Comparison of ENCODE assay signal across 1 cellular context in the genomic region with DNA sequence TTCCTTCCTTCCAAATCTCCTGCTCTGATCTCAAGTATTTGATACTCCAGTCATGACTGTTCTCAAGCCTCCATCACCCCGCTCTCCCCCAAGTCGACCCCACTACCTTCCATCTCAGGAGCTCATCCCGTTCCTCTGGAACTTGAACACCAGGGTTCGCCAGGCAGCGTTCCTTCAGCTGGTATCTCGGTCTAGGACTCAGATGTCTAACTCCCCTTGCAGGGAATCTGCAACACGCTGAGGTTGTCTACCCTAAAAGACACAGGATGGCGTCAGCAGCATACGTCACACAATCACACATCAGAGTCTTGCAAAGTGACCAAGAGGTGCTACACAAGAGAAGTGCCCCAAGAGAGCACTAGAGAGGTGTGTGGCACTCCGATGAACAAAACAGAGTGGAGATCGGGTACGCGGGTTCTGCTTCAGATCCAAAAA.
TF ChIP-seq lines count a peak whose summit lies in the region.

No MANE protein-coding gene starts in this region.

TF ChIP-seq in HepG2, 621 proteins besides CTCF, POLR2A, EP300 and RAD21 (continued from another document and continues in another):
- TF ChIP-seq, protein P1, sequence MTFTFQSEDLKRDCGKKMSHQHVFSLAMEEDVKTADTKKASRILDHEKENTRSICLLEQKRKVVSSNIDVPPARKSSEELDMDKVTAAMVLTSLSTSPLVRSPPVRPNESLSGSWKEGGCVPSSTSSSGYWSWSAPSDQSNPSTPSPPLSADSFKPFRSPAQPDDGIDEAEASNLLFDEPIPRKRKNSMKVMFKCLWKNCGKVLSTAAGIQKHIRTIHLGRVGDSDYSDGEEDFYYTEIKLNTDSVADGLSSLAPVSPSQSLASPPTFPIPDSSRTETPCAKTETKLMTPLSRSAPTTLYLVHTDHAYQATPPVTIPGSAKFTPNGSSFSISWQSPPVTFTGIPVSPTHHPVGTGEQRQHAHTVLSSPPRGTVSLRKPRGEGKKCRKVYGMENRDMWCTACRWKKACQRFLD (CRISPR knock-in tag; IDR thresholded peaks at IDR 0.05; ENCODE audit: borderline replicate concordance): no peak
- TF ChIP-seq ZNF274 (CRISPR knock-in tag; IDR thresholded peaks at IDR 0.05): no peak
- TF ChIP-seq, protein P2, sequence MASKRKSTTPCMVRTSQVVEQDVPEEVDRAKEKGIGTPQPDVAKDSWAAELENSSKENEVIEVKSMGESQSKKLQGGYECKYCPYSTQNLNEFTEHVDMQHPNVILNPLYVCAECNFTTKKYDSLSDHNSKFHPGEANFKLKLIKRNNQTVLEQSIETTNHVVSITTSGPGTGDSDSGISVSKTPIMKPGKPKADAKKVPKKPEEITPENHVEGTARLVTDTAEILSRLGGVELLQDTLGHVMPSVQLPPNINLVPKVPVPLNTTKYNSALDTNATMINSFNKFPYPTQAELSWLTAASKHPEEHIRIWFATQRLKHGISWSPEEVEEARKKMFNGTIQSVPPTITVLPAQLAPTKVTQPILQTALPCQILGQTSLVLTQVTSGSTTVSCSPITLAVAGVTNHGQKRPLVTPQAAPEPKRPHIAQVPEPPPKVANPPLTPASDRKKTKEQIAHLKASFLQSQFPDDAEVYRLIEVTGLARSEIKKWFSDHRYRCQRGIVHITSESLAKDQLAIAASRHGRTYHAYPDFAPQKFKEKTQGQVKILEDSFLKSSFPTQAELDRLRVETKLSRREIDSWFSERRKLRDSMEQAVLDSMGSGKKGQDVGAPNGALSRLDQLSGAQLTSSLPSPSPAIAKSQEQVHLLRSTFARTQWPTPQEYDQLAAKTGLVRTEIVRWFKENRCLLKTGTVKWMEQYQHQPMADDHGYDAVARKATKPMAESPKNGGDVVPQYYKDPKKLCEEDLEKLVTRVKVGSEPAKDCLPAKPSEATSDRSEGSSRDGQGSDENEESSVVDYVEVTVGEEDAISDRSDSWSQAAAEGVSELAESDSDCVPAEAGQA (IDR thresholded peaks at IDR 0.05; ENCODE audit: low read depth): peak; percentile 89; the same call in 1 of the 2 replicates
- TF ChIP-seq, protein P2 (CRISPR knock-in tag; IDR thresholded peaks at IDR 0.05; ENCODE audit: borderline replicate concordance): no peak
- TF ChIP-seq, protein P3, sequence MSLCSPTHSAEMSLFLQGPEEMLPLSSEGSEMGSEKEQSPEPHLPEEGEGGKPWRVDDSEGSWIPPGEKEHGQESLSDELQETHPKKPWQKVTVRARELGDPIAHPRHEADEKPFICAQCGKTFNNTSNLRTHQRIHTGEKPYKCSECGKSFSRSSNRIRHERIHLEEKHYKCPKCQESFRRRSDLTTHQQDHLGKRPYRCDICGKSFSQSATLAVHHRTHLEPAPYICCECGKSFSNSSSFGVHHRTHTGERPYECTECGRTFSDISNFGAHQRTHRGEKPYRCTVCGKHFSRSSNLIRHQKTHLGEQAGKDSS (CRISPR knock-in tag; IDR thresholded peaks at IDR 0.05; ENCODE audit: borderline replicate concordance, low read depth): no peak
- TF ChIP-seq, protein P4, sequence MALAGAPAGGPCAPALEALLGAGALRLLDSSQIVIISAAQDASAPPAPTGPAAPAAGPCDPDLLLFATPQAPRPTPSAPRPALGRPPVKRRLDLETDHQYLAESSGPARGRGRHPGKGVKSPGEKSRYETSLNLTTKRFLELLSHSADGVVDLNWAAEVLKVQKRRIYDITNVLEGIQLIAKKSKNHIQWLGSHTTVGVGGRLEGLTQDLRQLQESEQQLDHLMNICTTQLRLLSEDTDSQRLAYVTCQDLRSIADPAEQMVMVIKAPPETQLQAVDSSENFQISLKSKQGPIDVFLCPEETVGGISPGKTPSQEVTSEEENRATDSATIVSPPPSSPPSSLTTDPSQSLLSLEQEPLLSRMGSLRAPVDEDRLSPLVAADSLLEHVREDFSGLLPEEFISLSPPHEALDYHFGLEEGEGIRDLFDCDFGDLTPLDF (CRISPR knock-in tag; IDR thresholded peaks at IDR 0.05): no peak
- TF ChIP-seq SRSF1 (optimal IDR thresholded peaks at IDR 0.05; ENCODE audit: low read depth, low read length): no peak
- no peak for TF ChIP-seq ZNF619 (CRISPR knock-in tag; IDR thresholded peaks at IDR 0.05)
- TF ChIP-seq ATAD3A (CRISPR knock-in tag; IDR thresholded peaks at IDR 0.05): no peak
- TF ChIP-seq ZNF577 (CRISPR knock-in tag; IDR thresholded peaks at IDR 0.05; ENCODE audit: borderline replicate concordance, low read depth): no peak
- TF ChIP-seq FLYWCH1 (CRISPR knock-in tag; IDR thresholded peaks at IDR 0.05): 0 out of 2 replicates have a peak, but pooled peaks have one; percentile 11
- TF ChIP-seq HMG20B (CRISPR knock-in tag; conservative IDR thresholded peaks at IDR 0.05): no peak
- TF ChIP-seq, protein P5, sequence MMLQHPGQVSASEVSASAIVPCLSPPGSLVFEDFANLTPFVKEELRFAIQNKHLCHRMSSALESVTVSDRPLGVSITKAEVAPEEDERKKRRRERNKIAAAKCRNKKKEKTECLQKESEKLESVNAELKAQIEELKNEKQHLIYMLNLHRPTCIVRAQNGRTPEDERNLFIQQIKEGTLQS (CRISPR knock-in tag; IDR thresholded peaks at IDR 0.05): no peak
- TF ChIP-seq STAG1 (CRISPR knock-in tag; IDR thresholded peaks at IDR 0.05): no peak; the same call in 1 of the 2 replicates
- TF ChIP-seq ZNF7 (CRISPR knock-in tag; IDR thresholded peaks at IDR 0.05): no peak
- no peak for TF ChIP-seq ZNF746 (CRISPR knock-in tag; IDR thresholded peaks at IDR 0.05)
- no peak for TF ChIP-seq ZNF83 (CRISPR knock-in tag; IDR thresholded peaks at IDR 0.05; ENCODE audit: borderline replicate concordance)
- no peak for TF ChIP-seq ZNF549 (CRISPR knock-in tag; IDR thresholded peaks at IDR 0.05)
- no peak for TF ChIP-seq RBM39 (IDR thresholded peaks at IDR 0.05; ENCODE audit: low read depth, low read length, poor library complexity, severe bottlenecking)
- no peak for TF ChIP-seq ZNF326 (CRISPR knock-in tag; IDR thresholded peaks at IDR 0.05; ENCODE audit: borderline replicate concordance)
- no peak for TF ChIP-seq ZNF496 (CRISPR knock-in tag; IDR thresholded peaks at IDR 0.05; ENCODE audit: insufficient replicate concordance)
- no peak for TF ChIP-seq MAF1 (CRISPR knock-in tag; IDR thresholded peaks at IDR 0.05; ENCODE audit: borderline replicate concordance)
- no peak for TF ChIP-seq CREM (IDR thresholded peaks at IDR 0.05)
- TF ChIP-seq CREM (CRISPR knock-in tag; IDR thresholded peaks at IDR 0.05): 0 out of 2 replicates have a peak, but pooled peaks have one; percentile 18
- no peak for TF ChIP-seq DR1 (CRISPR knock-in tag; IDR thresholded peaks at IDR 0.05)
- TF ChIP-seq ETV5 (CRISPR knock-in tag; IDR thresholded peaks at IDR 0.05; ENCODE audit: borderline replicate concordance): no peak
- no peak for TF ChIP-seq PRMT3 (CRISPR knock-in tag; IDR thresholded peaks at IDR 0.05; ENCODE audit: borderline replicate concordance, low read depth)
- no peak for TF ChIP-seq HMGA1 (CRISPR knock-in tag; conservative IDR thresholded peaks at IDR 0.05)
- TF ChIP-seq, protein P6, sequence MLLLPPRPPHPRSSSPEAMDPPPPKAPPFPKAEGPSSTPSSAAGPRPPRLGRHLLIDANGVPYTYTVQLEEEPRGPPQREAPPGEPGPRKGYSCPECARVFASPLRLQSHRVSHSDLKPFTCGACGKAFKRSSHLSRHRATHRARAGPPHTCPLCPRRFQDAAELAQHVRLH (CRISPR knock-in tag; IDR thresholded peaks at IDR 0.05; ENCODE audit: borderline replicate concordance, low read depth): no peak
- TF ChIP-seq, protein P7, sequence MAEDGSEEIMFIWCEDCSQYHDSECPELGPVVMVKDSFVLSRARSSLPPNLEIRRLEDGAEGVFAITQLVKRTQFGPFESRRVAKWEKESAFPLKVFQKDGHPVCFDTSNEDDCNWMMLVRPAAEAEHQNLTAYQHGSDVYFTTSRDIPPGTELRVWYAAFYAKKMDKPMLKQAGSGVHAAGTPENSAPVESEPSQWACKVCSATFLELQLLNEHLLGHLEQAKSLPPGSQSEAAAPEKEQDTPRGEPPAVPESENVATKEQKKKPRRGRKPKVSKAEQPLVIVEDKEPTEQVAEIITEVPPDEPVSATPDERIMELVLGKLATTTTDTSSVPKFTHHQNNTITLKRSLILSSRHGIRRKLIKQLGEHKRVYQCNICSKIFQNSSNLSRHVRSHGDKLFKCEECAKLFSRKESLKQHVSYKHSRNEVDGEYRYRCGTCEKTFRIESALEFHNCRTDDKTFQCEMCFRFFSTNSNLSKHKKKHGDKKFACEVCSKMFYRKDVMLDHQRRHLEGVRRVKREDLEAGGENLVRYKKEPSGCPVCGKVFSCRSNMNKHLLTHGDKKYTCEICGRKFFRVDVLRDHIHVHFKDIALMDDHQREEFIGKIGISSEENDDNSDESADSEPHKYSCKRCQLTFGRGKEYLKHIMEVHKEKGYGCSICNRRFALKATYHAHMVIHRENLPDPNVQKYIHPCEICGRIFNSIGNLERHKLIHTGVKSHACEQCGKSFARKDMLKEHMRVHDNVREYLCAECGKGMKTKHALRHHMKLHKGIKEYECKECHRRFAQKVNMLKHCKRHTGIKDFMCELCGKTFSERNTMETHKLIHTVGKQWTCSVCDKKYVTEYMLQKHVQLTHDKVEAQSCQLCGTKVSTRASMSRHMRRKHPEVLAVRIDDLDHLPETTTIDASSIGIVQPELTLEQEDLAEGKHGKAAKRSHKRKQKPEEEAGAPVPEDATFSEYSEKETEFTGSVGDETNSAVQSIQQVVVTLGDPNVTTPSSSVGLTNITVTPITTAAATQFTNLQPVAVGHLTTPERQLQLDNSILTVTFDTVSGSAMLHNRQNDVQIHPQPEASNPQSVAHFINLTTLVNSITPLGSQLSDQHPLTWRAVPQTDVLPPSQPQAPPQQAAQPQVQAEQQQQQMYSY (CRISPR knock-in tag; IDR thresholded peaks at IDR 0.05): 0 out of 2 replicates have a peak, but pooled peaks have one; percentile 7
- TF ChIP-seq ZNF777 (CRISPR knock-in tag; IDR thresholded peaks at IDR 0.05): no peak
- TF ChIP-seq, protein P8, sequence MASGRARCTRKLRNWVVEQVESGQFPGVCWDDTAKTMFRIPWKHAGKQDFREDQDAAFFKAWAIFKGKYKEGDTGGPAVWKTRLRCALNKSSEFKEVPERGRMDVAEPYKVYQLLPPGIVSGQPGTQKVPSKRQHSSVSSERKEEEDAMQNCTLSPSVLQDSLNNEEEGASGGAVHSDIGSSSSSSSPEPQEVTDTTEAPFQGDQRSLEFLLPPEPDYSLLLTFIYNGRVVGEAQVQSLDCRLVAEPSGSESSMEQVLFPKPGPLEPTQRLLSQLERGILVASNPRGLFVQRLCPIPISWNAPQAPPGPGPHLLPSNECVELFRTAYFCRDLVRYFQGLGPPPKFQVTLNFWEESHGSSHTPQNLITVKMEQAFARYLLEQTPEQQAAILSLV (CRISPR knock-in tag; IDR thresholded peaks at IDR 0.05; ENCODE audit: borderline replicate concordance): no peak
- no peak for TF ChIP-seq GZF1 (CRISPR knock-in tag; IDR thresholded peaks at IDR 0.05)
- TF ChIP-seq ZNF839 (CRISPR knock-in tag; IDR thresholded peaks at IDR 0.05; ENCODE audit: borderline replicate concordance): 0 out of 2 replicates have a peak, but pooled peaks have one; percentile 25
- TF ChIP-seq, protein P9, sequence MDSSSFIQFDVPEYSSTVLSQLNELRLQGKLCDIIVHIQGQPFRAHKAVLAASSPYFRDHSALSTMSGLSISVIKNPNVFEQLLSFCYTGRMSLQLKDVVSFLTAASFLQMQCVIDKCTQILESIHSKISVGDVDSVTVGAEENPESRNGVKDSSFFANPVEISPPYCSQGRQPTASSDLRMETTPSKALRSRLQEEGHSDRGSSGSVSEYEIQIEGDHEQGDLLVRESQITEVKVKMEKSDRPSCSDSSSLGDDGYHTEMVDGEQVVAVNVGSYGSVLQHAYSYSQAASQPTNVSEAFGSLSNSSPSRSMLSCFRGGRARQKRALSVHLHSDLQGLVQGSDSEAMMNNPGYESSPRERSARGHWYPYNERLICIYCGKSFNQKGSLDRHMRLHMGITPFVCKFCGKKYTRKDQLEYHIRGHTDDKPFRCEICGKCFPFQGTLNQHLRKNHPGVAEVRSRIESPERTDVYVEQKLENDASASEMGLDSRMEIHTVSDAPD (CRISPR knock-in tag; IDR thresholded peaks at IDR 0.05): no peak
- TF ChIP-seq SALL2 (CRISPR knock-in tag; IDR thresholded peaks at IDR 0.05): no peak
- TF ChIP-seq SP2 (CRISPR knock-in tag; IDR thresholded peaks at IDR 0.05): no peak
- TF ChIP-seq NCOR1 (IDR thresholded peaks at IDR 0.05; ENCODE audit: borderline replicate concordance, low read length): no peak
- no peak for TF ChIP-seq EHMT2 (IDR thresholded peaks at IDR 0.05; ENCODE audit: borderline replicate concordance, low read depth, low read length)
- no peak for TF ChIP-seq HDAC2 (CRISPR knock-in tag; IDR thresholded peaks at IDR 0.05)
- TF ChIP-seq NR2F2 (IDR thresholded peaks at IDR 0.05; ENCODE audit: borderline replicate concordance, low read depth): 0 out of 2 replicates have a peak, but pooled peaks have one; percentile 5
- TF ChIP-seq CAMTA2 (CRISPR knock-in tag; IDR thresholded peaks at IDR 0.05; ENCODE audit: borderline replicate concordance): no peak
- TF ChIP-seq ZNF788 (CRISPR knock-in tag; IDR thresholded peaks at IDR 0.05; ENCODE audit: borderline replicate concordance): no peak
- no peak for TF ChIP-seq SNAI1 (CRISPR knock-in tag; IDR thresholded peaks at IDR 0.05; ENCODE audit: borderline replicate concordance)
- no peak for TF ChIP-seq NFE2 (CRISPR knock-in tag; IDR thresholded peaks at IDR 0.05)
- no peak for TF ChIP-seq ATM (IDR thresholded peaks at IDR 0.05; ENCODE audit: borderline replicate concordance)
- TF ChIP-seq ZNF343 (CRISPR knock-in tag; IDR thresholded peaks at IDR 0.05): no peak
- TF ChIP-seq, protein P10, sequence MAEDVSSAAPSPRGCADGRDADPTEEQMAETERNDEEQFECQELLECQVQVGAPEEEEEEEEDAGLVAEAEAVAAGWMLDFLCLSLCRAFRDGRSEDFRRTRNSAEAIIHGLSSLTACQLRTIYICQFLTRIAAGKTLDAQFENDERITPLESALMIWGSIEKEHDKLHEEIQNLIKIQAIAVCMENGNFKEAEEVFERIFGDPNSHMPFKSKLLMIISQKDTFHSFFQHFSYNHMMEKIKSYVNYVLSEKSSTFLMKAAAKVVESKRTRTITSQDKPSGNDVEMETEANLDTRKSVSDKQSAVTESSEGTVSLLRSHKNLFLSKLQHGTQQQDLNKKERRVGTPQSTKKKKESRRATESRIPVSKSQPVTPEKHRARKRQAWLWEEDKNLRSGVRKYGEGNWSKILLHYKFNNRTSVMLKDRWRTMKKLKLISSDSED (CRISPR knock-in tag; IDR thresholded peaks at IDR 0.05): no peak
